In the genomic region with DNA sequence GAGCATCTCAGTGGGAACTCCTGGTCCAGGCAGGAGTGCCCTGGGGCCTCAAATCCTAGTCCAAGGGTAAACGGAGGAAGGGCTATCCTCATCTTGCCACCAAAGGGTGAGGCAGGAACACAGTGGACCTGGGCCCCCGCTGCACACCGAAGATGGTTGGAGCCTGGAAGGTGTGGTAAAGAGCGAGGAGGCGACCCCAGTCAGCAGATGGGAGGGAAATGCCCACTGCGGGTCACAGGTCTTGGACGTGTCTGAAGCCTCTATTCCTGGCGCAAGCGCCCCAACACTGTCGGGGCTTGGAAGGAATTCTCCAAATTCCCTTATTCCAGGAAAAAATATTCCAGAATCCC, we compare ENCODE assay signal across 9 cellular contexts. TPM values are rescaled to one million over a fixed set of nuclear protein-coding genes. Genes with fewer than 3 reads are reported as not detected.
A peak's percentile ranks its signal among the peaks of the same experiment; 100 is the strongest.
DNase-seq lines count a peak whose midpoint lies in the region; ATAC-seq, FAIRE-seq and TF ChIP-seq lines count a peak whose summit lies in the region.
"Had no signal": no experiment of that assay in that cellular context is flagged by ENCODE, and none has a peak within 500 bp of the region (broad histone marks: within the 10 kb centered on the region; RNA-seq: fewer than 3 reads in every experiment).

No MANE protein-coding gene starts in this region.

- no peaks in the 10 kb centered on the region for H3K9me3 Mint-ChIP-seq in activated T-helper 2 cell treated with anti-CD3 and anti-CD28 coated beads, Interferon-gamma antibody, Interleukin-2, Interleukin-4, amounts not matched to agents 10 μg/mL and 5 μg/mL and 100 μg/mL, durations not matched to agents 14 hours and 24 hours and 36 hours

- no peak for FAIRE-seq in small intestine (lab: Jason Lieb, UNC)

- ATAC-seq in HG02642 (IDR thresholded peaks at IDR 0.05; ENCODE audit: poor library complexity, unreplicated experiment), result no peak

- no peak overlapping the region for H3K27ac Mint-ChIP-seq in activated T-helper 2 cell treated with anti-CD3 and anti-CD28 coated beads, Interferon-gamma antibody, Interleukin-2, Interleukin-4, amounts not matched to agents 10 μg/mL and 5 μg/mL and 100 μg/mL, durations not matched to agents 14 hours and 24 hours and 36 hours

- peak overlapping the region; percentile 82; the same call in 1 of the 2 replicates for H3K27ac ChIP-seq in HEK293 (ENCODE audit: extremely low read depth, low read depth, low read length)
- no peak overlapping the region for H3K27ac ChIP-seq in iPS DF 6.9 (ENCODE audit: low read length)
- H3K27ac ChIP-seq in small intestine (ENCODE audit: low read depth in 1 of 2, low read length in 1 of 2), result peak overlapping the region; percentile 68 to 99

- CTCF ChIA-PET in HEK293 (lab: Yijun Ruan, JAX), result no interaction called here

- H3K27me3 ChIP-seq in iPS DF 6.9 (ENCODE audit: control insufficient read depth, insufficient read depth, low read length) (no peaks in the 10 kb centered on the region; the same call in 1 of the 2 replicates), small intestine (ENCODE audit: control insufficient read depth in 2 of 2, insufficient read depth in 2 of 2, low read length in 2 of 2) (no peaks in the 10 kb centered on the region)

- TF ChIP-seq CTCF in HEK293 (tag by site-specific recombination; IDR thresholded peaks at IDR 0.05) (no peak), GM10266 (IDR thresholded peaks at IDR 0.05; ENCODE audit: control insufficient read depth, insufficient read depth, low read depth, missing control alignments) (no peak)

- H3K27me3 Mint-ChIP-seq in activated T-helper 2 cell treated with anti-CD3 and anti-CD28 coated beads, Interferon-gamma antibody, Interleukin-2, Interleukin-4, amounts not matched to agents 10 μg/mL and 5 μg/mL and 100 μg/mL, durations not matched to agents 14 hours and 24 hours and 36 hours (ENCODE audit: low read depth), result peaks cover 35% of the 10 kb centered on the region

- H3K4me3 ChIP-seq in HEK293 (ENCODE audit: low read depth, low read length) (peak overlapping the region; percentile 69), iPS DF 6.9 (ENCODE audit: low read length) (peak overlapping the region; percentile 71; the same call in 1 of the 2 replicates), small intestine (ENCODE audit: low read depth in 1 of 2, low read length in 2 of 2) (peak overlapping the region; percentile 81 to 95)

- DNase-seq in activated T-helper 2 cell treated with anti-CD3 and anti-CD28 coated beads, Interferon-gamma antibody, Interleukin-2, Interleukin-4, amounts not matched to agents 10 μg/mL and 5 μg/mL and 100 μg/mL, durations not matched to agents 14 hours and 24 hours and 36 hours (ENCODE audit: low spot score), result no peak
- DNase-seq in iPS DF 6.9 (ENCODE audit: low read depth, low spot score) (no peak), small intestine (peak; percentile 39), GM10266 (ENCODE audit: extremely low spot score) (no peak), NCI-H345 treated with DMSO at 0.1 percent for 48 hours (lab: John Stamatoyannopoulos, UW; ENCODE audit: unreplicated experiment) (no peak), hippocampal formation (lab: John Stamatoyannopoulos, UW) (no peak)

- H3K4me3 Mint-ChIP-seq in activated T-helper 2 cell treated with anti-CD3 and anti-CD28 coated beads, Interferon-gamma antibody, Interleukin-2, Interleukin-4, amounts not matched to agents 10 μg/mL and 5 μg/mL and 100 μg/mL, durations not matched to agents 14 hours and 24 hours and 36 hours (ENCODE audit: low read depth), result peak overlapping the region; percentile 69

- POLR2A ChIA-PET in HEK293 (lab: Yijun Ruan, JAX), result no interaction called here

- no peaks in the 10 kb centered on the region; the same call in 1 of the 2 replicates for H3K4me1 ChIP-seq in HEK293 (ENCODE audit: control insufficient read depth, insufficient read depth, low read length)
- peaks cover 16% of the 10 kb centered on the region for H3K4me1 ChIP-seq in iPS DF 6.9 (ENCODE audit: control insufficient read depth, insufficient read depth, low read length)
- peaks cover 3 to 5% of the 10 kb centered on the region in 2 donors for H3K4me1 ChIP-seq in small intestine (ENCODE audit: control insufficient read depth in 2 of 2, insufficient read depth in 1 of 2, low read depth in 1 of 2, low read length in 1 of 2)

- intact Hi-C loops in activated T-helper 2 cell treated with anti-CD3 and anti-CD28 coated beads, Interferon-gamma antibody, Interleukin-2, Interleukin-4, amounts not matched to agents 10 μg/mL and 5 μg/mL and 100 μg/mL, durations not matched to agents 14 hours and 24 hours and 36 hours (cut with micrococcal nuclease), result no loop called here

- H3K4me1 Mint-ChIP-seq in activated T-helper 2 cell treated with anti-CD3 and anti-CD28 coated beads, Interferon-gamma antibody, Interleukin-2, Interleukin-4, amounts not matched to agents 10 μg/mL and 5 μg/mL and 100 μg/mL, durations not matched to agents 14 hours and 24 hours and 36 hours (ENCODE audit: low read depth), result no peaks in the 10 kb centered on the region

- no peaks in the 10 kb centered on the region for H3K36me3 Mint-ChIP-seq in activated T-helper 2 cell treated with anti-CD3 and anti-CD28 coated beads, Interferon-gamma antibody, Interleukin-2, Interleukin-4, amounts not matched to agents 10 μg/mL and 5 μg/mL and 100 μg/mL, durations not matched to agents 14 hours and 24 hours and 36 hours (ENCODE audit: low read depth)

- no CpG with 5 or more reads among the region's 10 CpGs for WGBS in iPS DF 6.9 (ENCODE audit: insufficient coverage, insufficient read length)
- WGBS in small intestine, 3 donors, result 17 to 38% (median 33%) methylated on average over 10 of the region's 10 CpGs

- H3K36me3 ChIP-seq in HEK293 (ENCODE audit: control insufficient read depth in 2 of 2, insufficient read depth in 1 of 2, low read length in 2 of 2), result peaks cover 0 to 7% of the 10 kb centered on the region in 2 experiments; a peak in 1 of 3 replicates
- H3K36me3 ChIP-seq in iPS DF 6.9 (ENCODE audit: control insufficient read depth, insufficient read depth, low read length), result no peaks in the 10 kb centered on the region
- H3K36me3 ChIP-seq in small intestine (ENCODE audit: control insufficient read depth in 2 of 2, insufficient read depth in 2 of 2, low read length in 2 of 2), result no peaks in the 10 kb centered on the region

- H3K9me3 ChIP-seq in HEK293 (ENCODE audit: control insufficient read depth, insufficient read depth, low read depth, low read length), result no peaks in the 10 kb centered on the region
- H3K9me3 ChIP-seq in iPS DF 6.9 (ENCODE audit: control insufficient read depth, insufficient read depth, low read length), result no peaks in the 10 kb centered on the region
- H3K9me3 ChIP-seq in small intestine (ENCODE audit: control insufficient read depth, low read depth), result no peaks in the 10 kb centered on the region

TF ChIP-seq in HEK293, 187 proteins besides CTCF, POLR2A, EP300 and RAD21:
- peak; percentile 80; the same call in 1 of the 2 replicates for TF ChIP-seq ZNF223 (tag by site-specific recombination; IDR thresholded peaks at IDR 0.05)
- TF ChIP-seq, protein P1, sequence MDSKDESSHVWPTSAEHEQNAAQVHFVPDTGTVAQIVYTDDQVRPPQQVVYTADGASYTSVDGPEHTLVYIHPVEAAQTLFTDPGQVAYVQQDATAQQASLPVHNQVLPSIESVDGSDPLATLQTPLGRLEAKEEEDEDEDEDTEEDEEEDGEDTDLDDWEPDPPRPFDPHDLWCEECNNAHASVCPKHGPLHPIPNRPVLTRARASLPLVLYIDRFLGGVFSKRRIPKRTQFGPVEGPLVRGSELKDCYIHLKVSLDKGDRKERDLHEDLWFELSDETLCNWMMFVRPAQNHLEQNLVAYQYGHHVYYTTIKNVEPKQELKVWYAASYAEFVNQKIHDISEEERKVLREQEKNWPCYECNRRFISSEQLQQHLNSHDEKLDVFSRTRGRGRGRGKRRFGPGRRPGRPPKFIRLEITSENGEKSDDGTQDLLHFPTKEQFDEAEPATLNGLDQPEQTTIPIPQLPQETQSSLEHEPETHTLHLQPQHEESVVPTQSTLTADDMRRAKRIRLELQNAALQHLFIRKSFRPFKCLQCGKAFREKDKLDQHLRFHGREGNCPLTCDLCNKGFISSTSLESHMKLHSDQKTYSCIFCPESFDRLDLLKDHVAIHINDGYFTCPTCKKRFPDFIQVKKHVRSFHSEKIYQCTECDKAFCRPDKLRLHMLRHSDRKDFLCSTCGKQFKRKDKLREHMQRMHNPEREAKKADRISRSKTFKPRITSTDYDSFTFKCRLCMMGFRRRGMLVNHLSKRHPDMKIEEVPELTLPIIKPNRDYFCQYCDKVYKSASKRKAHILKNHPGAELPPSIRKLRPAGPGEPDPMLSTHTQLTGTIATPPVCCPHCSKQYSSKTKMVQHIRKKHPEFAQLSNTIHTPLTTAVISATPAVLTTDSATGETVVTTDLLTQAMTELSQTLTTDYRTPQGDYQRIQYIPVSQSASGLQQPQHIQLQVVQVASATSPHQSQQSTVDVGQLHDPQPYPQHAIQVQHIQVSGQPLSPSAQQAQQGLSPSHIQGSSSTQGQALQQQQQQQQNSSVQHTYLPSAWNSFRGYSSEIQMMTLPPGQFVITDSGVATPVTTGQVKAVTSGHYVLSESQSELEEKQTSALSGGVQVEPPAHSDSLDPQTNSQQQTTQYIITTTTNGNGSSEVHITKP (tag by site-specific recombination; IDR thresholded peaks at IDR 0.05), result peak; percentile 94
- TF ChIP-seq SP2 (tag by site-specific recombination; IDR thresholded peaks at IDR 0.05), result no peak
- TF ChIP-seq, protein P2, sequence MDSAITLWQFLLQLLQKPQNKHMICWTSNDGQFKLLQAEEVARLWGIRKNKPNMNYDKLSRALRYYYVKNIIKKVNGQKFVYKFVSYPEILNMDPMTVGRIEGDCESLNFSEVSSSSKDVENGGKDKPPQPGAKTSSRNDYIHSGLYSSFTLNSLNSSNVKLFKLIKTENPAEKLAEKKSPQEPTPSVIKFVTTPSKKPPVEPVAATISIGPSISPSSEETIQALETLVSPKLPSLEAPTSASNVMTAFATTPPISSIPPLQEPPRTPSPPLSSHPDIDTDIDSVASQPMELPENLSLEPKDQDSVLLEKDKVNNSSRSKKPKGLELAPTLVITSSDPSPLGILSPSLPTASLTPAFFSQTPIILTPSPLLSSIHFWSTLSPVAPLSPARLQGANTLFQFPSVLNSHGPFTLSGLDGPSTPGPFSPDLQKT (IDR thresholded peaks at IDR 0.05; ENCODE audit: borderline replicate concordance, low read depth, low read length), result no peak

RNA-seq across cellular contexts. Expression of gene SYNC, which starts 38.5 kb away (rescaled TPM):
- not detected in 2 replicates for total RNA-seq in activated T-helper 2 cell treated with anti-CD3 and anti-CD28 coated beads, Interferon-gamma antibody, Interleukin-2, Interleukin-4, amounts not matched to agents 10 μg/mL and 5 μg/mL and 100 μg/mL, durations not matched to agents 14 hours and 24 hours and 36 hours
- 1 to 10 TPM; 1.1 to 4.7 (median 3.5) TPM for polyA plus RNA-seq in small intestine
- total RNA-seq: T-helper 1 cell treated with Interleukin-12 subunit alpha and Interleukin-12 subunit beta and Interleukin-4 antibody, amounts not matched to agents 30 ng/mL and 1 ng/mL, for 36 hours had no signal
